22 cellular contexts compared by ENCODE assay signal in the genomic region with DNA sequence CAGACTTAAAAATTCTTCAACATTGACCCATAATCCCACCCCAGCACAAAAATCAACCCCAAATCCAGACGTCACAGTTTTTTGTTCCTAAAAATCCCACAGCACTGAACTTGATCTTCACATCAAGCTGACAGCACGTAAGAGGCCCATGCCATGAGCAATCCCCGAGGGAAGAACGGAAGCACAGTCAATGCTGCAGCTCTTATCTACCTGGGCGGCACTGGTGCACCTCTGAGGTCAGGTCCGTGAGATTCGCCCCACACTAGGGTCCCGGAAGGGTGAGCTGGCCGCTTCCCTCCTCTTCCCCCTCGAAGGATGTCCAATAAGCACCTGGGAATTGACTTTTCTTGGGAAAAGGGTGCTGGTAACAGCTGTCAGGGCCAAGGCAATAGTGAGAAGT. TPM values are rescaled to one million over a fixed set of nuclear protein-coding genes. Genes with fewer than 3 reads are reported as not detected.
DNase-seq lines count a peak whose midpoint lies in the region; ATAC-seq, FAIRE-seq and TF ChIP-seq lines count a peak whose summit lies in the region.
"Had no signal": no experiment of that assay in that cellular context is flagged by ENCODE, and none has a peak within 500 bp of the region (broad histone marks: within the 10 kb centered on the region; RNA-seq: fewer than 3 reads in every experiment).

No MANE protein-coding gene starts in this region.

- no peaks in the 10 kb centered on the region for H3K9me1 ChIP-seq in keratinocyte (ENCODE audit: control insufficient read depth, extremely low read depth, insufficient read depth, low read length)

- peaks cover 44% of the 10 kb centered on the region for H3K36me3 Mint-ChIP-seq in activated naive CD4-positive, alpha-beta T cell treated with anti-CD3 and anti-CD28 coated beads, Interleukin-2, amount 10 ng/mL, durations not matched to agents 7 days and 5 days
- H3K36me3 Mint-ChIP-seq in CD8-positive, alpha-beta T cell, result peaks cover 87% of the 10 kb centered on the region

- H3K27me3 ChIP-seq in keratinocyte (ENCODE audit: control insufficient read depth, extremely low read depth, insufficient read depth, low read length), result no peaks in the 10 kb centered on the region
- H3K27me3 ChIP-seq in suprapubic skin, result no peaks in the 10 kb centered on the region
- H3K27me3 ChIP-seq in esophagus muscularis mucosa, result no peaks in the 10 kb centered on the region
- H3K27me3 ChIP-seq in CD8-positive, alpha-beta T cell (ENCODE audit: insufficient read depth, low read length), result no peaks in the 10 kb centered on the region

- no peaks in the 10 kb centered on the region for H3K9me2 ChIP-seq in OCI-LY7 (ENCODE audit: insufficient read depth, low read length)

- POLR2A ChIA-PET in OCI-LY7 (lab: Charles Lee), result interaction anchor here (0.6 kb wide), 1 partner anchor 56 kb away, joined by 3 read pairs; no protein-coding TSS in a partner anchor
- POLR2A ChIA-PET in CD8-positive, alpha-beta T cell (lab: Charles Lee), result no interaction called here

- no peaks in the 10 kb centered on the region for H3K79me2 ChIP-seq in OCI-LY7 (ENCODE audit: insufficient read depth, low read depth, low read length)
- H3K79me2 ChIP-seq in keratinocyte (ENCODE audit: control insufficient read depth, insufficient read depth, low read length), result no peaks in the 10 kb centered on the region

- H4K20me1 ChIP-seq in OCI-LY7 (ENCODE audit: insufficient read depth, low read length) (no peaks in the 10 kb centered on the region), keratinocyte (ENCODE audit: control insufficient read depth, extremely low read depth, insufficient read depth, low read length) (no peaks in the 10 kb centered on the region)

- WGBS in suprapubic skin, result 71% methylated on average over 10 of the region's 10 CpGs
- WGBS in esophagus muscularis mucosa, result 86% methylated on average over 10 of the region's 10 CpGs

- no peak overlapping the region for H3K27ac ChIP-seq in OCI-LY7 (ENCODE audit: low read depth, low read length, poor library complexity, severe bottlenecking)
- H3K27ac ChIP-seq in keratinocyte (ENCODE audit: control insufficient read depth, insufficient read depth, low read length), result peak overlapping the region; percentile 82
- H3K27ac ChIP-seq in suprapubic skin, result peak overlapping the region; percentile 12
- H3K27ac ChIP-seq in esophagus muscularis mucosa (replicated peaks in 1 of 4), result no peak overlapping the region
- no peak overlapping the region for H3K27ac ChIP-seq in CD8-positive, alpha-beta T cell (ENCODE audit: low read depth, low read length)
- H3K27ac ChIP-seq: 22Rv1, KMS-11 had no signal

- no peaks in the 10 kb centered on the region for H3K9me3 ChIP-seq in OCI-LY7 (ENCODE audit: low read length)
- H3K9me3 ChIP-seq in keratinocyte (ENCODE audit: control insufficient read depth, low read depth, low read length), result no peaks in the 10 kb centered on the region
- H3K9me3 ChIP-seq in suprapubic skin, result no peaks in the 10 kb centered on the region
- no peaks in the 10 kb centered on the region for H3K9me3 ChIP-seq in esophagus muscularis mucosa
- no peaks in the 10 kb centered on the region for H3K9me3 ChIP-seq in CD8-positive, alpha-beta T cell (ENCODE audit: low read length)

- intact Hi-C loops in OCI-LY7 (cut with micrococcal nuclease; ENCODE audit: unreplicated experiment) (no loop called here), esophagus muscularis mucosa (cut with DNase I) (no loop called here)
- intact Hi-C loops in CD8-positive, alpha-beta T cell (cut with DNase I, micrococcal nuclease), result no loop called here

- CTCF ChIA-PET in activated naive CD4-positive, alpha-beta T cell treated with anti-CD3 and anti-CD28 coated beads, Interleukin-2, amount 10 ng/mL, durations not matched to agents 7 days and 5 days (lab: Charles Lee), result interaction anchor here (3.1 to 6.3 kb wide), 2 partner anchors 16 to 76 kb away, joined by 13 to 46 read pairs; no protein-coding TSS in a partner anchor
- CTCF ChIA-PET in OCI-LY7 (lab: Charles Lee; ENCODE audit: unreplicated experiment), result no interaction called here
- CTCF ChIA-PET in CD8-positive, alpha-beta T cell (lab: Charles Lee), result interaction anchor here (0.9 to 5.3 kb wide), 5 partner anchors 8 to 74 kb away, joined by 3 to 47 read pairs (median 3); a partner anchor contains a TSS

- H3K9ac ChIP-seq in keratinocyte (ENCODE audit: control insufficient read depth, extremely low read depth, insufficient read depth, low read length), result peak overlapping the region; percentile 62
- H3K9ac ChIP-seq: KMS-11 had no signal

- H3K36me3 ChIP-seq in OCI-LY7 (ENCODE audit: insufficient read depth, low read length), result peaks cover 95% of the 10 kb centered on the region
- H3K36me3 ChIP-seq in keratinocyte (ENCODE audit: control insufficient read depth in 2 of 2, extremely low read depth in 1 of 2, insufficient read depth in 2 of 2, low read length in 2 of 2), result peaks cover 0 to 28% of the 10 kb centered on the region in 2 experiments
- peaks cover 95% of the 10 kb centered on the region for H3K36me3 ChIP-seq in suprapubic skin
- peaks cover 53 to 100% (median 94%) of the 10 kb centered on the region in 4 donors for H3K36me3 ChIP-seq in esophagus muscularis mucosa
- H3K36me3 ChIP-seq in CD8-positive, alpha-beta T cell (ENCODE audit: insufficient read depth, low read length), result peaks cover 36% of the 10 kb centered on the region

- H3K27me3 Mint-ChIP-seq in activated naive CD4-positive, alpha-beta T cell treated with anti-CD3 and anti-CD28 coated beads, Interleukin-2, amount 10 ng/mL, durations not matched to agents 7 days and 5 days, result no peaks in the 10 kb centered on the region
- no peaks in the 10 kb centered on the region for H3K27me3 Mint-ChIP-seq in CD8-positive, alpha-beta T cell (ENCODE audit: low read depth)
- H3K27me3 Mint-ChIP-seq: CD8-positive, alpha-beta memory T cell had no signal

- TSS peak; percentile 53 for BruUV-seq in OCI-LY7 (replicated peaks; lab: Mats Ljungman, UMichigan)

- peak; percentile 26 for FAIRE-seq in keratinocyte (lab: Jason Lieb, UNC)
- FAIRE-seq: GM19239, H54 had no signal

- peak; percentile 15 for DNase-seq in activated naive CD4-positive, alpha-beta T cell treated with anti-CD3 and anti-CD28 coated beads, Interleukin-2, amount 10 ng/mL, durations not matched to agents 7 days and 5 days
- no peak for DNase-seq in activated naive CD4-positive, alpha-beta T cell (lab: John Stamatoyannopoulos, UW)
- DNase-seq in OCI-LY7 (ENCODE audit: low spot score), result no peak
- DNase-seq in keratinocyte (ENCODE audit: low read depth, low spot score), result no peak
- no peak for DNase-seq in suprapubic skin (ENCODE audit: low spot score in 2 of 2)
- no peak for DNase-seq in esophagus muscularis mucosa (ENCODE audit: extremely low spot score)
- DNase-seq in CD8-positive, alpha-beta T cell, result no peak
- DNase-seq: C1 segment of cervical spinal cord; CD8-positive, alpha-beta memory T cell; DMS53; GDM1; NCI-H1694; NCI-H2081; NCI-H2171; NCI-H526; OCI-M1; SHP77 had no signal

- H3K27ac Mint-ChIP-seq in activated naive CD4-positive, alpha-beta T cell treated with anti-CD3 and anti-CD28 coated beads, Interleukin-2, amount 10 ng/mL, durations not matched to agents 7 days and 5 days, result no peak overlapping the region
- no peak overlapping the region for H3K27ac Mint-ChIP-seq in CD8-positive, alpha-beta T cell

- no peak overlapping the region for H3K4me3 Mint-ChIP-seq in activated naive CD4-positive, alpha-beta T cell treated with anti-CD3 and anti-CD28 coated beads, Interleukin-2, amount 10 ng/mL, durations not matched to agents 7 days and 5 days
- no peak overlapping the region for H3K4me3 Mint-ChIP-seq in CD8-positive, alpha-beta T cell
- H3K4me3 Mint-ChIP-seq: CD8-positive, alpha-beta memory T cell had no signal

- TF ChIP-seq EP300 in suprapubic skin (IDR thresholded peaks at IDR 0.05) (no peak), esophagus muscularis mucosa (IDR thresholded peaks at IDR 0.05) (no peak)

- H3K9me3 Mint-ChIP-seq in activated naive CD4-positive, alpha-beta T cell treated with anti-CD3 and anti-CD28 coated beads, Interleukin-2, amount 10 ng/mL, durations not matched to agents 7 days and 5 days, result no peaks in the 10 kb centered on the region
- no peaks in the 10 kb centered on the region for H3K9me3 Mint-ChIP-seq in CD8-positive, alpha-beta T cell
- H3K9me3 Mint-ChIP-seq: CD8-positive, alpha-beta memory T cell had no signal

- ATAC-seq in HG02981 (IDR thresholded peaks at IDR 0.05; ENCODE audit: unreplicated experiment), result no peak
- ATAC-seq in CD8-positive, alpha-beta T cell, result no peak

- no peak overlapping the region for H3K4me3 ChIP-seq in OCI-LY7 (ENCODE audit: low read depth, low read length, poor library complexity, severe bottlenecking)
- H3K4me3 ChIP-seq in keratinocyte (ENCODE audit: control insufficient read depth in 2 of 3, extremely low read depth in 1 of 3, insufficient read depth in 2 of 3, low read depth in 1 of 3, low read length in 3 of 3), result peak overlapping the region in 1 of 3 experiments; percentile 21
- no peak overlapping the region for H3K4me3 ChIP-seq in suprapubic skin
- no peak overlapping the region for H3K4me3 ChIP-seq in esophagus muscularis mucosa
- H3K4me3 ChIP-seq in CD8-positive, alpha-beta T cell (ENCODE audit: low read depth, low read length), result no peak overlapping the region

- H2AFZ ChIP-seq in OCI-LY7 (ENCODE audit: low read length), result no peak overlapping the region
- no peak overlapping the region for H2AFZ ChIP-seq in keratinocyte (ENCODE audit: control insufficient read depth, low read length)

- TF ChIP-seq CTCF in OCI-LY7 (conservative IDR thresholded peaks at IDR 0.05; ENCODE audit: low read length), result no peak
- TF ChIP-seq CTCF in keratinocyte (optimal IDR thresholded peaks at IDR 0.05 in 1 of 3, IDR thresholded peaks at IDR 0.05 in 1 of 3, conservative IDR thresholded peaks at IDR 0.05 in 1 of 3; ENCODE audit: extremely low read depth in 1 of 3, insufficient read depth in 2 of 3, low read length in 3 of 3), result no peak
- no peak for TF ChIP-seq CTCF in suprapubic skin (IDR thresholded peaks at IDR 0.05)
- no peak for TF ChIP-seq CTCF in esophagus muscularis mucosa (IDR thresholded peaks at IDR 0.05)
- TF ChIP-seq CTCF in CD8-positive, alpha-beta T cell (IDR thresholded peaks at IDR 0.05), result no peak

- no peaks in the 10 kb centered on the region for H3K4me1 Mint-ChIP-seq in activated naive CD4-positive, alpha-beta T cell treated with anti-CD3 and anti-CD28 coated beads, Interleukin-2, amount 10 ng/mL, durations not matched to agents 7 days and 5 days
- no peaks in the 10 kb centered on the region for H3K4me1 Mint-ChIP-seq in CD8-positive, alpha-beta T cell (ENCODE audit: low read depth)

- TF ChIP-seq POLR2A in suprapubic skin (IDR thresholded peaks at IDR 0.05) (no peak), esophagus muscularis mucosa (IDR thresholded peaks at IDR 0.05; ENCODE audit: low read depth) (no peak)

- peaks cover 30% of the 10 kb centered on the region for H3K4me1 ChIP-seq in OCI-LY7 (ENCODE audit: insufficient read depth, low read length, poor library complexity, severe bottlenecking)
- peaks cover 40% of the 10 kb centered on the region for H3K4me1 ChIP-seq in keratinocyte (ENCODE audit: control insufficient read depth, extremely low read depth, insufficient read depth, low read length)
- H3K4me1 ChIP-seq in suprapubic skin, result no peaks in the 10 kb centered on the region
- no peaks in the 10 kb centered on the region for H3K4me1 ChIP-seq in esophagus muscularis mucosa
- H3K4me1 ChIP-seq in CD8-positive, alpha-beta T cell (ENCODE audit: insufficient read depth, low read length), result no peaks in the 10 kb centered on the region

- H3K4me2 ChIP-seq in OCI-LY7 (ENCODE audit: low read length) (no peak overlapping the region), keratinocyte (ENCODE audit: control insufficient read depth, extremely low read depth, insufficient read depth, low read depth, low read length) (peak overlapping the region; percentile 76)
- H3K4me2 ChIP-seq: KMS-11 had no signal

- dilution Hi-C loops in keratinocyte (cut with MboI; ENCODE audit: extremely low pct_ligation_motif_present, low sequenced_read_pairs), result no loop called here

RNA-seq across cellular contexts. Expression of a gene that starts 11.3 kb away (rescaled TPM):
- 57.3 and 61.2 TPM in 2 replicates for total RNA-seq in OCI-LY7 (2014; rRNA removed; shearing (Covaris generic))
- 51.2 and 52.2 TPM in 2 replicates for total RNA-seq in OCI-LY7 (2022)
- 45.7 to 66.6 TPM (median 50.8 TPM) in 3 replicates for polyA plus RNA-seq in keratinocyte
- polyA plus RNA-seq in keratinocyte (2011; ENCODE audit: low read depth), result 7.7 TPM
- 32.5 and 49.0 TPM in 2 replicates for polyA plus RNA-seq in keratinocyte (2011; cell fraction: cytosol; rRNA removed)
- 16.4 and 23.9 TPM in 2 replicates for polyA plus RNA-seq in keratinocyte (2011; cell fraction: nucleus; rRNA removed)
- 21.0 and 53.0 TPM in 2 replicates for polyA plus RNA-seq in keratinocyte (2012; ENCODE audit: low replicate concordance)
- 1.4 to 11.1 TPM (median 4.8 TPM) in 3 replicates for polyA minus RNA-seq in keratinocyte
- 9.8 TPM for polyA minus RNA-seq in keratinocyte (2011; cell fraction: cytosol; rRNA and poly(A)+ RNA removed)
- 2.6 TPM in 2 replicates for polyA minus RNA-seq in keratinocyte (2011; cell fraction: nucleus; rRNA and poly(A)+ RNA removed)
- 10 to 100 TPM; 14.0 to 20.7 (median 14.4) TPM for total RNA-seq in suprapubic skin
- total RNA-seq in esophagus muscularis mucosa, result 10 to 100 TPM; 16.1 to 29.5 (median 21.4) TPM
- 10 to 100 TPM; 23.0 to 25.7 TPM for total RNA-seq in CD8-positive, alpha-beta T cell

RNA-seq across cellular contexts. Expression of a gene that starts 33.8 kb away (rescaled TPM):
- total RNA-seq in OCI-LY7 (2014; rRNA removed; shearing (Covaris generic)), result 24.5 and 56.5 TPM in 2 replicates
- total RNA-seq in OCI-LY7 (2022) (45.7 and 47.8 TPM in 2 replicates), suprapubic skin (10 to 100 TPM; 15.4 to 41.8 (median 26.1) TPM), esophagus muscularis mucosa (10 to 100 TPM; 15.0 to 33.9 (median 21.9) TPM)
- 13.9 to 22.1 TPM (median 16.8 TPM) in 3 replicates for polyA plus RNA-seq in keratinocyte
- 35.7 TPM for polyA plus RNA-seq in keratinocyte (2011; ENCODE audit: low read depth)
- polyA plus RNA-seq in keratinocyte (2011; cell fraction: cytosol; rRNA removed), result 7.0 and 8.2 TPM in 2 replicates
- polyA plus RNA-seq in keratinocyte (2011; cell fraction: nucleus; rRNA removed), result 31.3 and 39.0 TPM in 2 replicates
- 18.0 and 25.3 TPM in 2 replicates for polyA plus RNA-seq in keratinocyte (2012; ENCODE audit: low replicate concordance)
- polyA minus RNA-seq in keratinocyte, result 4.7 to 21.6 TPM (median 6.7 TPM) in 3 replicates
- 3.6 TPM for polyA minus RNA-seq in keratinocyte (2011; cell fraction: cytosol; rRNA and poly(A)+ RNA removed)
- polyA minus RNA-seq in keratinocyte (2011; cell fraction: nucleus; rRNA and poly(A)+ RNA removed), result 10.8 and 16.8 TPM in 2 replicates
- 10 to 100 TPM; 28.4 to 35.3 TPM for total RNA-seq in CD8-positive, alpha-beta T cell

Comparison
In these comparisons a context has a peak if more than half of its experiments do, and no peak if none do; other contexts are left out.
1. H3K27ac ChIP-seq: peak in keratinocyte (single experiment) and suprapubic skin (single experiment); none in OCI-LY7 (single experiment), esophagus muscularis mucosa (0 of 4) and CD8-positive, alpha-beta T cell (single experiment).